Comparison of ENCODE assay signal across 1 cellular context in the genomic region with DNA sequence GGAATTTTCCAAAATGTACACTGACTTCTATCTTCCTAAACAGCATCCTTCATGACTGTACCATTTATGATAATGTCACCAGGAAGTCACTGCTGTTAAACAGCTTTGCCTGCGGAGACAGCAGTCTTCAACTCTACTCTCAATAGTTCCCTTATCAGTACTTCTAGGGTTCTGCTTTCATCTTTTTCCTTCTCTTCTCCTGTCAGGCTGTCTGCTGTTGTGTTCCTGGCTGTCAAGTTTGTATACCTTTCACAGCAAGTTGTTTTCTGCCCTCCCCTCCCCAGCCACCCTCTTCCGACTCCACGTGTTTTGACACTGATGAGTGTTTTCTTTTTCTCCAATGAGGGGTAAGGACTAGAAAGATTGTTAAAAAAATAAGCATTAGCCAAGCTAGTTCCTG.
TF ChIP-seq lines count a peak whose summit lies in the region.

No MANE protein-coding gene starts in this region.

TF ChIP-seq in endothelial cell of umbilical vein, 7 proteins besides CTCF, POLR2A, EP300 and RAD21 (continued from another document):
- TF ChIP-seq MYC (IDR thresholded peaks at IDR 0.05; ENCODE audit: low read depth, low read length), result no peak
- TF ChIP-seq EZH2 (IDR thresholded peaks at IDR 0.05; ENCODE audit: borderline replicate concordance, low read depth, low read length, severe bottlenecking), result no peak
- TF ChIP-seq GATA2 (IDR thresholded peaks at IDR 0.05; ENCODE audit: insufficient read depth, insufficient read length, low read depth, low read length), result no peak
